ENCODE assay signal across 7 cellular contexts in genomic region chr13:55090612-55091011, GRCh38.
"Had no signal": no experiment of that assay in that cellular context is flagged by ENCODE, and none has a peak within 500 bp of the region (broad histone marks: within the 10 kb centered on the region; RNA-seq: fewer than 3 reads in every experiment).

No MANE protein-coding gene starts in this region.

- H3K36me3 ChIP-seq: HAP-1 had no signal

- DNase-seq: H7, HFFc6, KG1 had no signal

- ATAC-seq: GM23338, HCT116 had no signal

- H3K4me2 ChIP-seq: GM23338 had no signal

- H3K27ac ChIP-seq: HL-60 had no signal

- H3K9me3 ChIP-seq: HAP-1 had no signal

- H3K4me3 ChIP-seq: GM23338, HAP-1 had no signal
